26 cellular contexts compared by ENCODE assay signal in genomic region chr6:119454694-119455093, GRCh38.
A peak's percentile ranks its signal among the peaks of the same experiment; 100 is the strongest.
DNase-seq lines count a peak whose midpoint lies in the region; TF ChIP-seq lines count a peak whose summit lies in the region.
"Had no signal": no experiment of that assay in that cellular context is flagged by ENCODE, and none has a peak within 500 bp of the region (broad histone marks: within the 10 kb centered on the region; RNA-seq: fewer than 3 reads in every experiment).

No MANE protein-coding gene starts in this region.

- no peaks in the 10 kb centered on the region for H3K9me2 ChIP-seq in MM.1S (replicated peaks; ENCODE audit: insufficient read depth, low read length)

- H3K4me1 ChIP-seq in BLaER1 treated with 17β-estradiol and CSF1 and Interleukin-3, amounts not matched to agents 10 nM and 100 nM: peaks cover 19 to 38% (median 28%) of the 10 kb centered on the region in 10 experiments; a peak in 19 of 20 replicates
- peaks cover 58% of the 10 kb centered on the region for H3K4me1 ChIP-seq in MM.1S (ENCODE audit: low read length)
- H3K4me1 ChIP-seq in spleen: peaks cover 0 to 22% (median 4%) of the 10 kb centered on the region in 6 donors
- H3K4me1 ChIP-seq: psoas muscle, SJSA1, tibial artery had no signal

- H3K9me3 ChIP-seq in BLaER1 treated with 17β-estradiol and CSF1 and Interleukin-3, amounts not matched to agents 10 nM and 100 nM (replicated peaks in 1 of 11): peaks cover 17 to 34% (median 23%) of the 10 kb centered on the region in 11 experiments
- H3K9me3 ChIP-seq in MM.1S (replicated peaks; ENCODE audit: insufficient read depth, low read length): no peaks in the 10 kb centered on the region
- peaks cover 0 to 8% (median 0%) of the 10 kb centered on the region in 8 donors for H3K9me3 ChIP-seq in spleen
- H3K9me3 ChIP-seq: psoas muscle, tibial artery had no signal

- peaks cover 0 to 5% (median 0%) of the 10 kb centered on the region in 11 experiments; a peak in 2 of 22 replicates for H3K36me3 ChIP-seq in BLaER1 treated with 17β-estradiol and CSF1 and Interleukin-3, amounts not matched to agents 10 nM and 100 nM
- H3K36me3 ChIP-seq in MM.1S (replicated peaks; ENCODE audit: insufficient read depth, low read length) (no peaks in the 10 kb centered on the region), spleen (no peaks in the 10 kb centered on the region)
- H3K36me3 ChIP-seq: cardiac muscle cell, SJSA1, tibial artery had no signal

- H3K4me2 ChIP-seq in BLaER1 treated with 17β-estradiol and CSF1 and Interleukin-3, amounts not matched to agents 10 nM and 100 nM: peak overlapping the region; percentile 4 to 79 (median 44); a peak in 19 of 22 replicates
- peak overlapping the region; percentile 31 for H3K4me2 ChIP-seq in MM.1S (ENCODE audit: low read depth, low read length)

- H3K9ac ChIP-seq in BLaER1 treated with 17β-estradiol and CSF1 and Interleukin-3, amounts not matched to agents 10 nM and 100 nM: no peak overlapping the region
- H3K9ac ChIP-seq in MM.1S (ENCODE audit: low read length): no peak overlapping the region

- whole genome bisulfite sequencing in spleen, 5 donors: 31 to 43% (median 36%) methylated on average over 2 of the region's 2 CpGs

- H3K27ac ChIP-seq in BLaER1 treated with 17β-estradiol and CSF1 and Interleukin-3, amounts not matched to agents 10 nM and 100 nM: peak overlapping the region in 4 of 11 experiments; percentile 10 to 30 (median 20); a peak in 4 of 22 replicates
- H3K27ac ChIP-seq in MM.1S (ENCODE audit: low read length) (no peak overlapping the region), spleen (peak overlapping the region in 5 of 8 donors; percentile 6 to 47 (median 37))
- H3K27ac ChIP-seq: cardiac muscle cell, psoas muscle, SJSA1, tibial artery had no signal

- intact Hi-C loops in spleen (cut with DNase I; ENCODE audit: low total_unique reads): no loop called here

- no peaks in the 10 kb centered on the region for H3K79me2 ChIP-seq in MM.1S (ENCODE audit: low read length)

- H3F3A ChIP-seq in MM.1S (ENCODE audit: insufficient read depth, low read length): peaks cover 24% of the 10 kb centered on the region

- DNase-seq in MM.1S (no peak), dermis blood vessel endothelial cell (peak; percentile 6), spleen (no peak), NCI-H2227 treated with DMSO at 0.1 percent for 48 hours (lab: John Stamatoyannopoulos, UW) (no peak), amygdala (lab: John Stamatoyannopoulos, UW) (no peak), GOT3 (lab: John Stamatoyannopoulos, UW) (no peak)
- DNase-seq: ACHN; activated CD4-positive, alpha-beta memory T cell treated with anti-CD3 and anti-CD28 coated beads for 36 hours; activated CD8-positive, alpha-beta memory T cell treated with anti-CD3 and anti-CD28 coated beads, Interleukin-2, amount 50 U/mL, for 4 hours; activated naive CD4-positive, alpha-beta T cell treated with anti-CD3 and anti-CD28 coated beads, Interleukin-2, amount 50 U/mL, for 16 hours; anterior cingulate cortex; CD4-positive, CD25-positive, alpha-beta regulatory T cell; cortex of kidney; H9; midbrain; naive thymus-derived CD4-positive, alpha-beta T cell; NCI-H1105 treated with DMSO at 0.1 percent for 48 hours; NCI-H1930; NCI-H69; nucleus accumbens; psoas muscle; T-helper 1 cell had no signal

- TF ChIP-seq CTCF in MM.1S (IDR thresholded peaks at IDR 0.05; ENCODE audit: low read length): no peak
- TF ChIP-seq CTCF in spleen (IDR thresholded peaks at IDR 0.05 in 8 of 11, conservative IDR thresholded peaks at IDR 0.05 in 3 of 11): no peak

- no peaks in the 10 kb centered on the region for H4K20me1 ChIP-seq in BLaER1 treated with 17β-estradiol and CSF1 and Interleukin-3, amounts not matched to agents 10 nM and 100 nM
- no peaks in the 10 kb centered on the region for H4K20me1 ChIP-seq in MM.1S (ENCODE audit: insufficient read depth, low read length)

- no peak overlapping the region for H2AFZ ChIP-seq in MM.1S (ENCODE audit: low read length)

- TF ChIP-seq POLR2A in spleen (IDR thresholded peaks at IDR 0.05): no peak

- no peak overlapping the region for H3K4me3 ChIP-seq in BLaER1 treated with 17β-estradiol and CSF1 and Interleukin-3, amounts not matched to agents 10 nM and 100 nM
- H3K4me3 ChIP-seq in MM.1S (ENCODE audit: low read length) (no peak overlapping the region), spleen (no peak overlapping the region)
- H3K4me3 ChIP-seq: cardiac muscle cell, psoas muscle, SJSA1, tibial artery had no signal

- H3K27me3 ChIP-seq in BLaER1 treated with 17β-estradiol and CSF1 and Interleukin-3, amounts not matched to agents 10 nM and 100 nM: no peaks in the 10 kb centered on the region
- no peaks in the 10 kb centered on the region for H3K27me3 ChIP-seq in MM.1S (replicated peaks; ENCODE audit: insufficient read depth, low read length)
- no peaks in the 10 kb centered on the region for H3K27me3 ChIP-seq in spleen (replicated peaks in 1 of 7)
- H3K27me3 ChIP-seq: cardiac muscle cell, SJSA1, tibial artery had no signal
